ENCODE assay signal across 1 cellular context in the genomic region with DNA sequence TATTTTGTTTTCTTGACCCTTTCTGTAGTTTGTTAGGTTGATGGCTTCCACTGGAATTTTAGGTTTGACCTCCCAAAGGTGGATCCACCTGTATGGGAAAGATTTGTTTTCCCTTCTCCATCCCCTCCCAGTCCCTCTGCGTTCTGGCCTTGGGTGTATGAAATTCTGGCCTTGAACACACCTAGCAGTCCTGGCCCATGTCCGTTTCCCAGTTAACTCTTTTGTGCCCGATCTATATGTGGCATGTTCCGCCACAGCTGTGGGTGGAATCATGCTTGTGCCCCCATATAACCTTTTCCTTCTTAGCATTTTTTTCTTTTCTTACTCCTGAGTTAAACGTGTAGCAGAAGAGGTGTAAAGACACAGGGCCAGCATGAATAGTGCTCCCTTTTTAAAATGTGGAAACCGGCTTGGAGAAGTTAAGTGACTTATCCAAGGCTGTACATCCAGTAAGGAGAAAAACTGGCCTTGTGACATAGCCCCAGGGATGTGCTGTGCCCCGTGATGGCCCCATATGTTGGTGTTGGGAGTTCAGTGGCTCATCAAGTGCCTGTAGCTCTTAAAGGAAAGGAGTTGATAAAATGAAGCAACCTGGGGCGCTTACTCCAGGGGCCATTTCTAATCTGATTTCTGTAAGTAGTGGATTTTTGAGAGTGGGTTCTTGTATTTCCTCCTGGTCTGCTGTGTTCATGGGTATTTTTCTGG.
TF ChIP-seq lines count a peak whose summit lies in the region.

No MANE protein-coding gene starts in this region.

TF ChIP-seq in WTC11, 78 proteins besides CTCF, POLR2A, EP300 and RAD21:
- TF ChIP-seq, protein P1, sequence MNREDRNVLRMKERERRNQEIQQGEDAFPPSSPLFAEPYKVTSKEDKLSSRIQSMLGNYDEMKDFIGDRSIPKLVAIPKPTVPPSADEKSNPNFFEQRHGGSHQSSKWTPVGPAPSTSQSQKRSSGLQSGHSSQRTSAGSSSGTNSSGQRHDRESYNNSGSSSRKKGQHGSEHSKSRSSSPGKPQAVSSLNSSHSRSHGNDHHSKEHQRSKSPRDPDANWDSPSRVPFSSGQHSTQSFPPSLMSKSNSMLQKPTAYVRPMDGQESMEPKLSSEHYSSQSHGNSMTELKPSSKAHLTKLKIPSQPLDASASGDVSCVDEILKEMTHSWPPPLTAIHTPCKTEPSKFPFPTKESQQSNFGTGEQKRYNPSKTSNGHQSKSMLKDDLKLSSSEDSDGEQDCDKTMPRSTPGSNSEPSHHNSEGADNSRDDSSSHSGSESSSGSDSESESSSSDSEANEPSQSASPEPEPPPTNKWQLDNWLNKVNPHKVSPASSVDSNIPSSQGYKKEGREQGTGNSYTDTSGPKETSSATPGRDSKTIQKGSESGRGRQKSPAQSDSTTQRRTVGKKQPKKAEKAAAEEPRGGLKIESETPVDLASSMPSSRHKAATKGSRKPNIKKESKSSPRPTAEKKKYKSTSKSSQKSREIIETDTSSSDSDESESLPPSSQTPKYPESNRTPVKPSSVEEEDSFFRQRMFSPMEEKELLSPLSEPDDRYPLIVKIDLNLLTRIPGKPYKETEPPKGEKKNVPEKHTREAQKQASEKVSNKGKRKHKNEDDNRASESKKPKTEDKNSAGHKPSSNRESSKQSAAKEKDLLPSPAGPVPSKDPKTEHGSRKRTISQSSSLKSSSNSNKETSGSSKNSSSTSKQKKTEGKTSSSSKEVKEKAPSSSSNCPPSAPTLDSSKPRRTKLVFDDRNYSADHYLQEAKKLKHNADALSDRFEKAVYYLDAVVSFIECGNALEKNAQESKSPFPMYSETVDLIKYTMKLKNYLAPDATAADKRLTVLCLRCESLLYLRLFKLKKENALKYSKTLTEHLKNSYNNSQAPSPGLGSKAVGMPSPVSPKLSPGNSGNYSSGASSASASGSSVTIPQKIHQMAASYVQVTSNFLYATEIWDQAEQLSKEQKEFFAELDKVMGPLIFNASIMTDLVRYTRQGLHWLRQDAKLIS (CRISPR knock-in tag; IDR thresholded peaks at IDR 0.05; ENCODE audit: borderline replicate concordance), result no peak
- TF ChIP-seq RORB (CRISPR knock-in tag; IDR thresholded peaks at IDR 0.05) (no peak), FOXK1 (CRISPR knock-in tag; IDR thresholded peaks at IDR 0.05) (no peak), TCF7 (CRISPR knock-in tag; IDR thresholded peaks at IDR 0.05; ENCODE audit: low read depth) (no peak), SMAD3 (CRISPR knock-in tag; IDR thresholded peaks at IDR 0.05; ENCODE audit: borderline replicate concordance) (no peak), ZNF317 (CRISPR knock-in tag; IDR thresholded peaks at IDR 0.05; ENCODE audit: borderline replicate concordance, low read depth) (no peak), RELA (CRISPR knock-in tag; IDR thresholded peaks at IDR 0.05; ENCODE audit: borderline replicate concordance) (no peak), SOX15 (CRISPR knock-in tag; IDR thresholded peaks at IDR 0.05) (no peak), NR2C2 (CRISPR knock-in tag; IDR thresholded peaks at IDR 0.05) (no peak), NR1H2 (CRISPR knock-in tag; IDR thresholded peaks at IDR 0.05) (no peak)
- TF ChIP-seq, protein P2, sequence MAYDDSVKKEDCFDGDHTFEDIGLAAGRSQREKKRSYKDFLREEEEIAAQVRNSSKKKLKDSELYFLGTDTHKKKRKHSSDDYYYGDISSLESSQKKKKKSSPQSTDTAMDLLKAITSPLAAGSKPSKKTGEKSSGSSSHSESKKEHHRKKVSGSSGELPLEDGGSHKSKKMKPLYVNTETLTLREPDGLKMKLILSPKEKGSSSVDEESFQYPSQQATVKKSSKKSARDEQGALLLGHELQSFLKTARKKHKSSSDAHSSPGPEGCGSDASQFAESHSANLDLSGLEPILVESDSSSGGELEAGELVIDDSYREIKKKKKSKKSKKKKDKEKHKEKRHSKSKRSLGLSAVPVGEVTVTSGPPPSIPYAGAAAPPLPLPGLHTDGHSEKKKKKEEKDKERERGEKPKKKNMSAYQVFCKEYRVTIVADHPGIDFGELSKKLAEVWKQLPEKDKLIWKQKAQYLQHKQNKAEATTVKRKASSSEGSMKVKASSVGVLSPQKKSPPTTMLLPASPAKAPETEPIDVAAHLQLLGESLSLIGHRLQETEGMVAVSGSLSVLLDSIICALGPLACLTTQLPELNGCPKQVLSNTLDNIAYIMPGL (CRISPR knock-in tag; IDR thresholded peaks at IDR 0.05), result no peak
- TF ChIP-seq, protein P3, sequence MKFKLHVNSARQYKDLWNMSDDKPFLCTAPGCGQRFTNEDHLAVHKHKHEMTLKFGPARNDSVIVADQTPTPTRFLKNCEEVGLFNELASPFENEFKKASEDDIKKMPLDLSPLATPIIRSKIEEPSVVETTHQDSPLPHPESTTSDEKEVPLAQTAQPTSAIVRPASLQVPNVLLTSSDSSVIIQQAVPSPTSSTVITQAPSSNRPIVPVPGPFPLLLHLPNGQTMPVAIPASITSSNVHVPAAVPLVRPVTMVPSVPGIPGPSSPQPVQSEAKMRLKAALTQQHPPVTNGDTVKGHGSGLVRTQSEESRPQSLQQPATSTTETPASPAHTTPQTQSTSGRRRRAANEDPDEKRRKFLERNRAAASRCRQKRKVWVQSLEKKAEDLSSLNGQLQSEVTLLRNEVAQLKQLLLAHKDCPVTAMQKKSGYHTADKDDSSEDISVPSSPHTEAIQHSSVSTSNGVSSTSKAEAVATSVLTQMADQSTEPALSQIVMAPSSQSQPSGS (CRISPR knock-in tag; IDR thresholded peaks at IDR 0.05; ENCODE audit: borderline replicate concordance, low read depth), result no peak
- TF ChIP-seq, protein P4, sequence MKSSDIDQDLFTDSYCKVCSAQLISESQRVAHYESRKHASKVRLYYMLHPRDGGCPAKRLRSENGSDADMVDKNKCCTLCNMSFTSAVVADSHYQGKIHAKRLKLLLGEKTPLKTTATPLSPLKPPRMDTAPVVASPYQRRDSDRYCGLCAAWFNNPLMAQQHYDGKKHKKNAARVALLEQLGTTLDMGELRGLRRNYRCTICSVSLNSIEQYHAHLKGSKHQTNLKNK (CRISPR knock-in tag; IDR thresholded peaks at IDR 0.05), result no peak
- TF ChIP-seq, protein P5, sequence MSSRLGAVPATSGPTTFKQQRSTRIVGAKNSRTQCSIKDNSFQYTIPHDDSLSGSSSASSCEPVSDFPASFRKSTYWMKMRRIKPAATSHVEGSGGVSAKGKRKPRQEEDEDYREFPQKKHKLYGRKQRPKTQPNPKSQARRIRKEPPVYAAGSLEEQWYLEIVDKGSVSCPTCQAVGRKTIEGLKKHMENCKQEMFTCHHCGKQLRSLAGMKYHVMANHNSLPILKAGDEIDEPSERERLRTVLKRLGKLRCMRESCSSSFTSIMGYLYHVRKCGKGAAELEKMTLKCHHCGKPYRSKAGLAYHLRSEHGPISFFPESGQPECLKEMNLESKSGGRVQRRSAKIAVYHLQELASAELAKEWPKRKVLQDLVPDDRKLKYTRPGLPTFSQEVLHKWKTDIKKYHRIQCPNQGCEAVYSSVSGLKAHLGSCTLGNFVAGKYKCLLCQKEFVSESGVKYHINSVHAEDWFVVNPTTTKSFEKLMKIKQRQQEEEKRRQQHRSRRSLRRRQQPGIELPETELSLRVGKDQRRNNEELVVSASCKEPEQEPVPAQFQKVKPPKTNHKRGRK (CRISPR knock-in tag; IDR thresholded peaks at IDR 0.05; ENCODE audit: borderline replicate concordance), result no peak
- TF ChIP-seq, protein P6, sequence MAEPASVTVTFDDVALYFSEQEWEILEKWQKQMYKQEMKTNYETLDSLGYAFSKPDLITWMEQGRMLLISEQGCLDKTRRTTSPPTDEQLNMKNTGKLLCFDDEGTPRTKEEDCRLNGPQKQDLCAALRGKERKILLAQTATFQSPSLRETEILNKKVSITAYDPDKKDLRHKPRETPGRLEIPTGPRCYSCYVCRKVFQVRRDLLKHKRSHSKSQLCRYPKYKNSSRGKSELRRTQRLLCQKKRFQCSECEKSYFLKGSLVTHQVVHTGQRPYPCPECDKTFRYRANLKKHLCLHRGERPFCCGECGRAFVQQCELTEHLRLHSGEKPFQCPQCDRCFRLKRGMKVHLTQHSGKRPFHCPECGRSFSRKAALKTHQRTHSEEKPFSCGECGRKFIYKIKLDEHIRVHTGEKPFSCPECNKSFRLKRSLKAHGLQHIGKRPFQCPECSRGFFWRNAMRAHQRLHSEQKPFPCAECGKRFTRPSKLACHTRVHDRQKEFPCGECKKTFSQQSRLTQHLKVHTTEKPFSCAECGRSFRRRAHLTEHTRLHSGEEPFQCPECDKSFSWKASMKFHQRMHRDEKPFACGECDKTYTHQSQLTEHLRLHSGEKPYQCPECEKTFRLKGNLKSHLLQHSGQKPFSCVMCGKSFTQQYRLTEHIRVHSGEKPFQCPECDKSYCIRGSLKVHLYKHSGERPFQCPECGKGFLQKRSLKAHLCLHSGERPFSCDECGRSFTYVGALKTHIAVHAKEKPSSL (CRISPR knock-in tag; conservative IDR thresholded peaks at IDR 0.05), result no peak
